Comparison of ENCODE assay signal across 8 cellular contexts in the genomic region with DNA sequence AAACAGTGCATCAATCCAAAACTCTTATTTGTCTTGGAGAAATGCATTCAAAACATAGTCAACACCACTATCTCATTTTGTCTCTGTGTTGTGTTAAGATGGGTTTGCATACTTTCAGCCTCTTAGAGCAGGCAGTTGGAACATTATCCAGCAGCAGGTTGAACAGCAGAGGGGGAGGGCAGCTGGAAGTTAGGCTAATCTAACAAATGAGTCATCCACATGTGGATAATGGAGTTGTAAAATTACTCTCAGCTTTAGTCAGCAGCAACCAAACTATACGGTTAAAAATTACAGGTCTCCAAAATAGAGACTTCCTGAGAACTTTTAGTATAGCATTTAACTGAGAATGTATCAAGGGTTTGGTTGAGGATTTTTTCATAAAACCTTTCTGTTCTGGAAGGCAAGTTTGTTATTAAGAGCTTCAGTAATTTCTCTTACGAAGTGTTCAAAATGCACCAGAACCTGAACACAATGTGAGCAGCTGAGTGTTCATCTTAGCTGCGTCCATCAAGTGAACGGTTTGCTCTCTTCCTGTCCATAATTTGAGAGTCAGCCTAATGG. TPM values are rescaled to one million over a fixed set of nuclear protein-coding genes. Genes with fewer than 3 reads are reported as not detected.
A peak's percentile ranks its signal among the peaks of the same experiment; 100 is the strongest.
DNase-seq lines count a peak whose midpoint lies in the region; ATAC-seq and TF ChIP-seq lines count a peak whose summit lies in the region.

No MANE protein-coding gene starts in this region.

- peak overlapping the region; percentile 25 for H3K27ac ChIP-seq in AG04450 (ENCODE audit: low read depth, low read length)
- peak overlapping the region in 3 of 10 donors; percentile 41 to 52 (median 52) for H3K27ac ChIP-seq in heart right ventricle
- peak overlapping the region; percentile 44 to 71 for H3K27ac ChIP-seq in uterus
- no peak overlapping the region for H3K27ac ChIP-seq in tibial artery

- no peak for TF ChIP-seq CTCF in AG04450 (IDR thresholded peaks at IDR 0.05; ENCODE audit: low read depth, low read length)
- TF ChIP-seq CTCF in heart right ventricle (IDR thresholded peaks at IDR 0.05) = no peak
- no peak for TF ChIP-seq CTCF in uterus (IDR thresholded peaks at IDR 0.05)
- TF ChIP-seq CTCF in tibial artery (IDR thresholded peaks at IDR 0.05) = no peak

- H3K9me3 ChIP-seq in AG04450 (ENCODE audit: control insufficient read depth, insufficient read depth, low read length) = no peaks in the 10 kb centered on the region
- H3K9me3 ChIP-seq in heart right ventricle = no peaks in the 10 kb centered on the region
- H3K9me3 ChIP-seq in uterus = no peaks in the 10 kb centered on the region
- H3K9me3 ChIP-seq in tibial artery = no peaks in the 10 kb centered on the region

- POLR2A ChIA-PET in AG04450 (lab: Yijun Ruan, JAX) = interaction anchor here (1.1 kb wide), 1 partner anchor 24 kb away, joined by 4 read pairs; no protein-coding TSS in a partner anchor
- POLR2A ChIA-PET in HEK293T (lab: Yijun Ruan, JAX) = interaction anchor here (0.7 to 1.0 kb wide), 3 partner anchors 19 to 48 kb away, joined by 3 to 4 read pairs (median 3); no protein-coding TSS in a partner anchor

- H3K4me3 ChIP-seq in AG04450 (ENCODE audit: low read depth, low read length) (no peak overlapping the region), heart right ventricle (no peak overlapping the region), uterus (no peak overlapping the region), tibial artery (no peak overlapping the region)

- ATAC-seq in SK-N-SH treated with all-trans-retinoic acid at 6 μM for 48 hours = peak; percentile 85
- ATAC-seq in heart right ventricle = peak; percentile 58 to 93 (median 86)
- no peak for ATAC-seq in HG02870 (IDR thresholded peaks at IDR 0.05; ENCODE audit: unreplicated experiment)
- no peak for ATAC-seq in GM21528 (IDR thresholded peaks at IDR 0.05; ENCODE audit: low FRiP score, unreplicated experiment)

- intact Hi-C loops in heart right ventricle (cut with DNase I) = loop anchor here in 2 of 10 donors (5.0 to 10.0 kb wide), 2 partner anchors 161 to 186 kb away; no protein-coding TSS in a partner anchor
- intact Hi-C loops in uterus (cut with DNase I; ENCODE audit: low total_unique reads) = no loop called here
- intact Hi-C loops in tibial artery (cut with DNase I; ENCODE audit: low total_unique reads) = no loop called here

- DNase-seq in AG04450 (ENCODE audit: low read depth, low spot score) (peak; percentile 62), HEK293T (ENCODE audit: extremely low spot score) (peak; percentile 63), heart right ventricle (peak in 1 of 2 donors; percentile 35), uterus (peak; percentile 56 to 68), tibial artery (no peak)

- H3K4me1 ChIP-seq in heart right ventricle (peaks cover 4 to 40% (median 22%) of the 10 kb centered on the region in 9 donors), uterus (peaks cover 0 to 5% of the 10 kb centered on the region in 2 donors), tibial artery (peaks cover 0 to 10% (median 6%) of the 10 kb centered on the region in 4 donors)

- CTCF ChIA-PET in AG04450 (lab: Charles Lee) = interaction anchor here (0.7 kb wide), 1 partner anchor 190 kb away, joined by 3 read pairs; no protein-coding TSS in a partner anchor
- CTCF ChIA-PET in HEK293T (lab: Yijun Ruan, JAX) = interaction anchor here (1.0 kb wide), 1 partner anchor 38 kb away, joined by 3 read pairs; no protein-coding TSS in a partner anchor

- no peaks in the 10 kb centered on the region for H3K27me3 ChIP-seq in AG04450 (ENCODE audit: control insufficient read depth, insufficient read depth, low read length)
- no peaks in the 10 kb centered on the region for H3K27me3 ChIP-seq in heart right ventricle
- H3K27me3 ChIP-seq in uterus = no peaks in the 10 kb centered on the region
- H3K27me3 ChIP-seq in tibial artery = no peaks in the 10 kb centered on the region

- TF ChIP-seq POLR2A in uterus (IDR thresholded peaks at IDR 0.05) = no peak

- H3K36me3 ChIP-seq in heart right ventricle = no peaks in the 10 kb centered on the region
- H3K36me3 ChIP-seq in uterus = no peaks in the 10 kb centered on the region
- H3K36me3 ChIP-seq in tibial artery = no peaks in the 10 kb centered on the region

- WGBS in heart right ventricle, 2 donors = 58 to 65% methylated on average over 4 of the region's 4 CpGs

TF ChIP-seq in HEK293T, 16 proteins besides CTCF, POLR2A, EP300 and RAD21:
- TF ChIP-seq CTBP1 (IDR thresholded peaks at IDR 0.05; ENCODE audit: borderline replicate concordance) (no peak), HDGF (IDR thresholded peaks at IDR 0.05; ENCODE audit: borderline replicate concordance) (no peak), L3MBTL2 (conservative IDR thresholded peaks at IDR 0.05) (no peak), BHLHE40 (IDR thresholded peaks at IDR 0.05; ENCODE audit: borderline replicate concordance) (no peak), NFRKB (IDR thresholded peaks at IDR 0.05) (no peak), SP1 (IDR thresholded peaks at IDR 0.05) (no peak)
- TF ChIP-seq, protein P1, sequence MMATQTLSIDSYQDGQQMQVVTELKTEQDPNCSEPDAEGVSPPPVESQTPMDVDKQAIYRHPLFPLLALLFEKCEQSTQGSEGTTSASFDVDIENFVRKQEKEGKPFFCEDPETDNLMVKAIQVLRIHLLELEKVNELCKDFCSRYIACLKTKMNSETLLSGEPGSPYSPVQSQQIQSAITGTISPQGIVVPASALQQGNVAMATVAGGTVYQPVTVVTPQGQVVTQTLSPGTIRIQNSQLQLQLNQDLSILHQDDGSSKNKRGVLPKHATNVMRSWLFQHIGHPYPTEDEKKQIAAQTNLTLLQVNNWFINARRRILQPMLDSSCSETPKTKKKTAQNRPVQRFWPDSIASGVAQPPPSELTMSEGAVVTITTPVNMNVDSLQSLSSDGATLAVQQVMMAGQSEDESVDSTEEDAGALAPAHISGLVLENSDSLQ (IDR thresholded peaks at IDR 0.05) = no peak

TF ChIP-seq in SK-N-SH treated with all-trans-retinoic acid at 6 μM for 48 hours, 23 proteins besides CTCF, POLR2A, EP300 and RAD21 (continues in another document):
- TF ChIP-seq ZNF8 (CRISPR knock-in tag; IDR thresholded peaks at IDR 0.05) (no peak), ZFP3 (CRISPR knock-in tag; IDR thresholded peaks at IDR 0.05) (peak; percentile 77; the same call in 1 of the 2 replicates), PPARA (CRISPR knock-in tag; IDR thresholded peaks at IDR 0.05; ENCODE audit: borderline replicate concordance) (no peak), ZNF565 (CRISPR knock-in tag; conservative IDR thresholded peaks at IDR 0.05; ENCODE audit: low read depth) (no peak), CSDC2 (CRISPR knock-in tag; IDR thresholded peaks at IDR 0.05) (peak; percentile 82; the same call in 1 of the 2 replicates), BACH2 (CRISPR knock-in tag; IDR thresholded peaks at IDR 0.05; ENCODE audit: borderline replicate concordance) (no peak), CREB5 (CRISPR knock-in tag; IDR thresholded peaks at IDR 0.05; ENCODE audit: low read depth) (no peak), ARNTL (CRISPR knock-in tag; IDR thresholded peaks at IDR 0.05; ENCODE audit: borderline replicate concordance, low read depth) (no peak), ISL1 (CRISPR knock-in tag; IDR thresholded peaks at IDR 0.05) (peak; percentile 78), TCF4 (CRISPR knock-in tag; IDR thresholded peaks at IDR 0.05; ENCODE audit: borderline replicate concordance) (peak; percentile 27; the same call in 1 of the 2 replicates), ZNF70 (CRISPR knock-in tag; IDR thresholded peaks at IDR 0.05) (no peak), TOX (CRISPR knock-in tag; IDR thresholded peaks at IDR 0.05; ENCODE audit: borderline replicate concordance) (no peak), GLIS3 (CRISPR knock-in tag; IDR thresholded peaks at IDR 0.05) (no peak)
- TF ChIP-seq, protein P2, sequence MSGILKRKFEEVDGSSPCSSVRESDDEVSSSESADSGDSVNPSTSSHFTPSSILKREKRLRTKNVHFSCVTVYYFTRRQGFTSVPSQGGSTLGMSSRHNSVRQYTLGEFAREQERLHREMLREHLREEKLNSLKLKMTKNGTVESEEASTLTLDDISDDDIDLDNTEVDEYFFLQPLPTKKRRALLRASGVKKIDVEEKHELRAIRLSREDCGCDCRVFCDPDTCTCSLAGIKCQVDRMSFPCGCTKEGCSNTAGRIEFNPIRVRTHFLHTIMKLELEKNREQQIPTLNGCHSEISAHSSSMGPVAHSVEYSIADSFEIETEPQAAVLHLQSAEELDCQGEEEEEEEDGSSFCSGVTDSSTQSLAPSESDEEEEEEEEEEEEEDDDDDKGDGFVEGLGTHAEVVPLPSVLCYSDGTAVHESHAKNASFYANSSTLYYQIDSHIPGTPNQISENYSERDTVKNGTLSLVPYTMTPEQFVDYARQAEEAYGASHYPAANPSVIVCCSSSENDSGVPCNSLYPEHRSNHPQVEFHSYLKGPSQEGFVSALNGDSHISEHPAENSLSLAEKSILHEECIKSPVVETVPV (CRISPR knock-in tag; IDR thresholded peaks at IDR 0.05) = no peak

RNA-seq across cellular contexts. Expression of gene PRKCA, which starts 46.3 kb away (rescaled TPM):
- polyA plus RNA-seq in AG04450 (2011; rRNA removed) (61.6 and 66.8 TPM in 2 replicates), heart right ventricle (1 to 10 TPM; 1.6 to 2.5 TPM)
- polyA minus RNA-seq in AG04450 (2011; rRNA and poly(A)+ RNA removed) = 104 and 115 TPM in 2 replicates
- total RNA-seq in heart right ventricle (10 to 100 TPM in 7 of 10 donors, 1 to 10 TPM in 3; 4.5 to 27.6 (median 13.7) TPM), uterus (10 to 100 TPM in 3 of 4 donors, 1 to 10 TPM in 1; 9.0 to 76.1 (median 15.1) TPM)

Comparison
In these comparisons a context has a peak if more than half of its experiments do, and no peak if none do; other contexts are left out.
1. DNase-seq: peak in AG04450 (single experiment), HEK293T (single experiment) and uterus (2 of 2); none in tibial artery (0 of 2).
2. H3K27ac ChIP-seq: peak in AG04450 (single experiment) and uterus (2 of 2); none in tibial artery (0 of 2).
3. ATAC-seq: peak in SK-N-SH treated with all-trans-retinoic acid at 6 μM for 48 hours (single experiment) and heart right ventricle (8 of 8); none in HG02870 (single experiment) and GM21528 (single experiment).